8 cellular contexts compared by ENCODE assay signal in the genomic region with DNA sequence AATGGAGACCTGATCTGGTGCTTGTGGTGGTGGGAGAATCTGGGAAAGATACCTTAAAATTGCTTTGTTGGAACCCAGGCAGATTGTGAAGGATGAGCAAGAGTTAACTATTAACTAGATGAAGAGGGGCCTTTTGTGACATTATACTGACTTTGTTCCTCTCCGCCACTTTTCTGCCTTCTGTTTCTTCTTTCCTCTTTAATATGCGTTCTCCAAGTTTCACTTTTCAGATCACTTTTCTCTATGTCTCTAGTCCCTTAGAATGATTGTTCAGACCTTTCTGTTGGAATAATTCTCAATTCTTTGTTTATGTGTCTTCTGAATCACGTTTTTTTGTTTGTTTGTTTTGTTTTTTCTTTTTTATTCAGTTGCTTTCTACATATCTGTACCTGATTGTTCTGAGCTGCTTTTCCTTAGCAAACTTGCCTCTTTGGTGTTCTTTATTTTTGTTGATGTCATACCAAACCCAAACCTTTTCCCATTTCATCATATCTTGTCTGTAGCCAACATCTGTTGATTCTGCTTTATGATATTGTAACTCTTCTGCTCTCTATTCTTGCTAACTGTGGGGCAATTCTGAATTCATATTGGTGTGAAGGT. TPM values are rescaled to one million over a fixed set of nuclear protein-coding genes. Genes with fewer than 3 reads are reported as not detected.
DNase-seq lines count a peak whose midpoint lies in the region; ATAC-seq, FAIRE-seq and TF ChIP-seq lines count a peak whose summit lies in the region.
"Had no signal": no experiment of that assay in that cellular context is flagged by ENCODE, and none has a peak within 500 bp of the region (broad histone marks: within the 10 kb centered on the region; RNA-seq: fewer than 3 reads in every experiment).

No MANE protein-coding gene starts in this region.

- H3K79me2 ChIP-seq in SU-DHL-6 (ENCODE audit: insufficient read depth, low read length), result peaks cover 66% of the 10 kb centered on the region

- peak overlapping the region; percentile 5; the same call in 1 of the 2 replicates for H3K9ac ChIP-seq in SU-DHL-6 (ENCODE audit: low read length)

- no peak overlapping the region for H2AFZ ChIP-seq in SU-DHL-6 (ENCODE audit: low read depth, low read length, severe bottlenecking)

- peaks cover 8 to 73% (median 36%) of the 10 kb centered on the region in 4 donors for H3K4me1 ChIP-seq in stomach

- H3K27me3 ChIP-seq in H7 (ENCODE audit: control insufficient read depth, insufficient read depth, low read length), result no peaks in the 10 kb centered on the region
- no peaks in the 10 kb centered on the region for H3K27me3 ChIP-seq in SU-DHL-6 (ENCODE audit: low read length)
- peaks cover 0 to 18% (median 3%) of the 10 kb centered on the region in 3 donors for H3K27me3 ChIP-seq in stomach

- H3K36me3 ChIP-seq in H7 (replicated peaks; ENCODE audit: control insufficient read depth, insufficient read depth, low read length) (no peaks in the 10 kb centered on the region), SU-DHL-6 (ENCODE audit: low read length) (no peaks in the 10 kb centered on the region), stomach (no peaks in the 10 kb centered on the region)

- intact Hi-C loops in stomach (cut with DNase I; ENCODE audit: low total_unique reads), result no loop called here

- peaks cover 20% of the 10 kb centered on the region for H3K4me1 Mint-ChIP-seq in glutamatergic neuron (ENCODE audit: low read depth, unreplicated experiment)

- H3K4me3 ChIP-seq in H7 (ENCODE audit: insufficient read depth, low read depth, low read length) (peak overlapping the region; percentile 84), SU-DHL-6 (ENCODE audit: insufficient read depth, low read length, poor library complexity, severe bottlenecking) (peak overlapping the region; percentile 1), stomach (peak overlapping the region; percentile 75 to 87 (median 80))

- DNase-seq in H7, result no peak
- no peak for DNase-seq in glutamatergic neuron
- no peak for DNase-seq in stomach
- DNase-seq in NCI-H2107 treated with DMSO at 0.1 percent for 48 hours (lab: John Stamatoyannopoulos, UW; ENCODE audit: unreplicated experiment), result no peak
- no peak for DNase-seq in frontal cortex (ENCODE audit: low spot score in 2 of 2)
- DNase-seq: amniotic stem cell had no signal

- no peak for TF ChIP-seq CTCF in SU-DHL-6 (IDR thresholded peaks at IDR 0.05; ENCODE audit: insufficient read depth, low read length, poor library complexity, severe bottlenecking)
- TF ChIP-seq CTCF in glutamatergic neuron (IDR thresholded peaks at IDR 0.05; ENCODE audit: partially characterized antibody, unreplicated experiment), result no peak
- no peak for TF ChIP-seq CTCF in stomach (IDR thresholded peaks at IDR 0.05)

- peaks cover 6% of the 10 kb centered on the region for H3K27me3 Mint-ChIP-seq in glutamatergic neuron (ENCODE audit: unreplicated experiment)

- H3K36me3 Mint-ChIP-seq in glutamatergic neuron (ENCODE audit: unreplicated experiment), result no peaks in the 10 kb centered on the region

- H3K4me2 ChIP-seq in SU-DHL-6 (ENCODE audit: low read depth, low read length, poor library complexity, severe bottlenecking), result peak overlapping the region; percentile 74

- FAIRE-seq in frontal cortex (lab: Jason Lieb, UNC), result no peak

- peaks cover 31% of the 10 kb centered on the region for H3F3A ChIP-seq in SU-DHL-6 (ENCODE audit: insufficient read depth)

- H3K9me2 ChIP-seq in SU-DHL-6 (replicated peaks; ENCODE audit: insufficient read depth, low read length), result no peaks in the 10 kb centered on the region

- peaks cover 17% of the 10 kb centered on the region for H4K20me1 ChIP-seq in SU-DHL-6 (ENCODE audit: low read depth, low read length)

- H3K9me3 Mint-ChIP-seq in glutamatergic neuron (ENCODE audit: unreplicated experiment), result peaks cover 9% of the 10 kb centered on the region

- no peaks in the 10 kb centered on the region for H3K9me3 ChIP-seq in SU-DHL-6 (ENCODE audit: insufficient read depth, low read length)
- H3K9me3 ChIP-seq in stomach, result no peaks in the 10 kb centered on the region

- H3K27ac ChIP-seq in SU-DHL-6 (ENCODE audit: low read depth, low read length) (no peak overlapping the region), stomach (peak overlapping the region in 4 of 5 donors; percentile 97 to 100 (median 98))

- no peak for ATAC-seq in HG03460 (IDR thresholded peaks at IDR 0.05; ENCODE audit: unreplicated experiment)

- peak overlapping the region; percentile 52 for H3K27ac Mint-ChIP-seq in glutamatergic neuron (ENCODE audit: unreplicated experiment)

- peak overlapping the region; percentile 90 for H3K4me3 Mint-ChIP-seq in glutamatergic neuron (ENCODE audit: unreplicated experiment)

- no peak for TF ChIP-seq EP300 in stomach (IDR thresholded peaks at IDR 0.05)

- WGBS in stomach, 5 donors, result 17 to 38% (median 27%) methylated on average over 3 of the region's 3 CpGs

- TF ChIP-seq POLR2A in stomach (IDR thresholded peaks at IDR 0.05), result no peak

RNA-seq across cellular contexts. Expression of gene BMPR1A, which starts 2.8 kb away (rescaled TPM):
- 86.5 and 99.3 TPM in 2 replicates for total RNA-seq in H7 (2014; rRNA removed; shearing (Covaris generic))
- total RNA-seq in glutamatergic neuron (ENCODE audit: unreplicated experiment) (27.7 TPM), stomach (100 to 1,000 TPM in 1 of 5 donors, 10 to 100 TPM in 4; 18.3 to 104 (median 35.3) TPM), frontal cortex (46.5 TPM)
- polyA plus RNA-seq in stomach, result 1 to 10 TPM; 5.8 to 6.5 (median 5.9) TPM

Comparison
In these comparisons a context has a peak if more than half of its experiments do, and no peak if none do; other contexts are left out.
1. H3K4me3 ChIP-seq: peak in every context shown above with its lines; median percentile 84 in H7; 80 in stomach; 1 in SU-DHL-6.